In genomic region chr9:132372177-132373095, GRCh38 we compare ENCODE assay signal across 1 cellular context.
TF ChIP-seq lines count a peak whose summit lies in the region.

No MANE protein-coding gene starts in this region.

TF ChIP-seq in GM23338, 12 proteins besides CTCF, POLR2A, EP300 and RAD21 (continued from another document):
- TF ChIP-seq ZNF462 (CRISPR knock-in tag; IDR thresholded peaks at IDR 0.05) (no peak), EZH2 (IDR thresholded peaks at IDR 0.05; ENCODE audit: low read depth, unreplicated experiment) (no peak), STAT1 (IDR thresholded peaks at IDR 0.05; ENCODE audit: unreplicated experiment) (no peak), POLR2AphosphoS5 (IDR thresholded peaks at IDR 0.05; ENCODE audit: low read depth) (no peak), JUNB (IDR thresholded peaks at IDR 0.05; ENCODE audit: unreplicated experiment) (no peak), NANOG (IDR thresholded peaks at IDR 0.05; ENCODE audit: borderline replicate concordance) (no peak)
